6 cellular contexts compared by ENCODE assay signal in the genomic region with DNA sequence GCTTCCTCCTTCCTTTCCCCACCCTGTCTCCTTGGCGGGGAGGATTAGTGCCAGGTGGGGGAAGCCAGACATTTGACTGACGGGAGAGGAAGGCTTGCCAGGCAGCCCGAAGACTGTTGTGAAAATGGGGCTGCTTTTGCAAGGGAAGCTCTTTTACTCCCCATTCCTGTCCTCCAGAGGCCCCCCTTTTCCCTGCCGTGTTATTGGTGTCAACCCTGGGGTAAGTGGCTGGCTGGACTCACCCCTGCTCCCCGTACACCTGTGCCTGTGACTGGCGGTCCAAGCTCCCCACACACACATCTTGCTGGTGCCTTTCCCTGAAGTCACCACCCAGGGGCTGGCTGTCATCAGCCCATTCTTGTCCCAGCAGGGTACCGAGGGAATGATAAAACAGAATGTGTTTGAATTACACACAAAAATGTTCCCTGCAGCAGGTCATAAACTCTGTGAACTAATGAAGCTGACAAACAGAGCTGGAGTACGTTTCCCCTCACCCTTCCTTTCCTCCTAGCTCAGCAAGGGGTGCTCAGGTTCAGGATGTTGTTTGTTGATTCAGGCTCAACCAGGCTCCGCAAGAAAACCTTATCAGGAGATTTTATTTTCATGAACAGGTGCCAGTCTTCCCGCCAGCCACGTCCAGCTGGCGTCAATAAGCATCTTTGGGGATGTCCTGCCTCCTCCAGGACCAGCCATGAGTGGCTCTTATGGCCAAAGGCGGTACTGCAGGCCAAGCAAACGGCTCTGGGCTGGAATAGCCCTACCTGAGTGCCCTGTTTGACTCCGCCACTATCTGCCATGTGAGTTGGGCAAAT. TPM values are rescaled to one million over a fixed set of nuclear protein-coding genes. Genes with fewer than 3 reads are reported as not detected.
DNase-seq lines count a peak whose midpoint lies in the region; ATAC-seq and TF ChIP-seq lines count a peak whose summit lies in the region.

No MANE protein-coding gene starts in this region.

- H3K36me3 ChIP-seq in Peyer's patch: peaks cover 0 to 3% (median 0%) of the 10 kb centered on the region in 3 donors

- no peak for TF ChIP-seq POLR2A in Peyer's patch (IDR thresholded peaks at IDR 0.05)

- ATAC-seq in HG02642 (IDR thresholded peaks at IDR 0.05; ENCODE audit: poor library complexity, unreplicated experiment) (no peak), HG03196 (IDR thresholded peaks at IDR 0.05; ENCODE audit: unreplicated experiment) (no peak)

- TF ChIP-seq CTCF in 22Rv1 (IDR thresholded peaks at IDR 0.05): peak; percentile 83
- peak; percentile 58 to 87 (median 76) for TF ChIP-seq CTCF in Peyer's patch (IDR thresholded peaks at IDR 0.05)

- H3K9me3 ChIP-seq in Peyer's patch: no peaks in the 10 kb centered on the region

- H3K4me1 ChIP-seq in Peyer's patch: peaks cover 0 to 9% (median 3%) of the 10 kb centered on the region in 4 donors

- DNase-seq in GM19238 (ENCODE audit: insufficient read length, low spot score) (peak; percentile 66), Peyer's patch (peak; percentile 38 to 82 (median 80)), glomerular endothelial cell (ENCODE audit: extremely low read depth, low read depth, low spot score) (peak; percentile 25)

- no peaks in the 10 kb centered on the region for H3K27me3 ChIP-seq in Peyer's patch

- no peak overlapping the region for H3K4me3 ChIP-seq in Peyer's patch

- H3K27ac ChIP-seq in 22Rv1 (peak overlapping the region; percentile 31; the same call in 1 of the 2 replicates), Peyer's patch (peak overlapping the region in 1 of 4 donors; percentile 34)

RNA-seq across cellular contexts. Expression of a gene that starts 4.3 kb away (rescaled TPM):
- total RNA-seq in Peyer's patch (10 to 100 TPM in 3 of 4 donors, 1 to 10 TPM in 1; 4.1 to 27.0 (median 24.1) TPM), glomerular endothelial cell (8.9 and 9.7 TPM in 2 replicates)

RNA-seq across cellular contexts. Expression of a gene that starts 17.7 kb away (rescaled TPM):
- total RNA-seq in Peyer's patch (100 to 1,000 TPM in 3 of 4 donors, 10 to 100 TPM in 1; 47.9 to 211 (median 147) TPM), glomerular endothelial cell (5.7 and 7.1 TPM in 2 replicates)

RNA-seq across cellular contexts. Expression of a gene that starts 26.1 kb away (rescaled TPM):
- 100 to 1,000 TPM; 151 to 176 (median 156) TPM for total RNA-seq in Peyer's patch
- 41.5 and 62.0 TPM in 2 replicates for total RNA-seq in glomerular endothelial cell

RNA-seq across cellular contexts. Expression of a gene that starts 48.8 kb away (rescaled TPM):
- total RNA-seq in Peyer's patch: 100 to 1,000 TPM; 132 to 261 (median 202) TPM
- total RNA-seq in glomerular endothelial cell: 257 and 318 TPM in 2 replicates

RNA-seq across cellular contexts. Expression of a gene that starts 58.5 kb away (rescaled TPM):
- total RNA-seq in Peyer's patch (10 to 100 TPM; 14.9 to 23.5 (median 20.4) TPM), glomerular endothelial cell (18.6 and 21.0 TPM in 2 replicates)

Comparison
In these comparisons a context has a peak if more than half of its experiments do, and no peak if none do; other contexts are left out.
1. DNase-seq: peak in every context shown above with its lines; median percentile 80 in Peyer's patch; 66 in GM19238; 25 in glomerular endothelial cell.